ENCODE assay signal across 20 cellular contexts in the genomic region with DNA sequence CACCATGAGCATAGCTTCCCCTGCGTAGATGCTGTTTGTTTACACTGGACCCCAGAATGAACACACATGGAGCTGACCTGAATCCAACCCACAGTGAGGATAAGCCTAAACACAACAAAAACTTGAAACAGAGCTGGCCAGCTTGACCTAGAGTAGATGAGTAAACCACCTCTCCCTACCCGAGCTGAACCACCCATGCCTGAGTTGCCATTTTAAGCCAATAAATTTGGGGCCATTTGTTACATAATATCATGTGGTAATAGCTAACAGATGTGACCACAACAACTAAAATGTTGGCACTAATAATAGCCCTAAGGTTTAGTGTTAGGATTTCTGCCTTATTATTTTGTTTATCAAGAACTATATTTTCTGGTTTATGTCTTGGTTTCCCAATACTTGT.
"Had no signal": no experiment of that assay in that cellular context is flagged by ENCODE, and none has a peak within 500 bp of the region (broad histone marks: within the 10 kb centered on the region; RNA-seq: fewer than 3 reads in every experiment).

No MANE protein-coding gene starts in this region.

- DNase-seq: activated naive CD4-positive, alpha-beta T cell; activated naive CD8-positive, alpha-beta T cell treated with anti-CD3 and anti-CD28 coated beads, Interleukin-2, amount 10 ng/mL, durations not matched to agents 7 days and 5 days; activated T-cell treated with anti-CD3 and anti-CD28 coated beads for 4 hours; aorta; dorsolateral prefrontal cortex; foreskin melanocyte; head of caudate nucleus; mesendoderm; nucleus accumbens; stimulated activated CD4-positive, alpha-beta T cell treated with anti-CD3 and anti-CD28 coated beads, Interleukin-4, amount 100 ng/mL, for 4 hours; stimulated activated CD8-positive, alpha-beta memory T cell treated with anti-CD3 and anti-CD28 coated beads, Interleukin-4, amount 100 ng/mL, for 48 hours; stimulated activated naive CD4-positive, alpha-beta T cell treated with Interleukin-2 at 50 U/mL for 16 hours; T-helper 9 cell had no signal

- H3K27ac ChIP-seq: dorsolateral prefrontal cortex, right atrium auricular region, suprapubic skin had no signal

- H3K4me1 Mint-ChIP-seq: activated naive CD8-positive, alpha-beta T cell treated with anti-CD3 and anti-CD28 coated beads, Interleukin-2, amount 10 ng/mL, durations not matched to agents 7 days and 5 days had no signal

- H3K4me3 ChIP-seq: dorsolateral prefrontal cortex, right atrium auricular region, smooth muscle cell, suprapubic skin had no signal

- H3K4me2 ChIP-seq: smooth muscle cell had no signal

- H3K36me3 Mint-ChIP-seq: activated naive CD8-positive, alpha-beta T cell treated with anti-CD3 and anti-CD28 coated beads, Interleukin-2, amount 10 ng/mL, durations not matched to agents 7 days and 5 days; natural killer cell treated with Interleukin-12 subunit alpha and Interleukin-12 subunit beta and Interleukin-15 and Interleukin-18, amount 100 ng/mL, for 72 hours; type B pancreatic cell had no signal

- H3K27me3 Mint-ChIP-seq: activated naive CD8-positive, alpha-beta T cell treated with anti-CD3 and anti-CD28 coated beads, Interleukin-2, amount 10 ng/mL, durations not matched to agents 7 days and 5 days; natural killer cell treated with Interleukin-12 subunit alpha and Interleukin-12 subunit beta and Interleukin-15 and Interleukin-18, amount 100 ng/mL, for 72 hours; progenitor cell of endocrine pancreas; type B pancreatic cell had no signal

- H3K27me3 ChIP-seq: dorsolateral prefrontal cortex, right atrium auricular region, suprapubic skin had no signal

- H3K27ac Mint-ChIP-seq: activated naive CD8-positive, alpha-beta T cell treated with anti-CD3 and anti-CD28 coated beads, Interleukin-2, amount 10 ng/mL, durations not matched to agents 7 days and 5 days; natural killer cell treated with Interleukin-12 subunit alpha and Interleukin-12 subunit beta and Interleukin-15 and Interleukin-18, amount 100 ng/mL, for 72 hours; progenitor cell of endocrine pancreas; type B pancreatic cell had no signal

- ATAC-seq: activated CD4-positive, CD25-positive, alpha-beta regulatory T cell treated with anti-CD3 and anti-CD28 coated beads, Interleukin-2, amount 50 U/mL, for 24 hours; natural killer cell treated with Interleukin-12 subunit alpha and Interleukin-12 subunit beta and Interleukin-15 and Interleukin-18, amount 100 ng/mL, for 72 hours had no signal

- H3K36me3 ChIP-seq: right atrium auricular region, suprapubic skin had no signal

- H3K4me1 ChIP-seq: right atrium auricular region, suprapubic skin had no signal

- H3K4me3 Mint-ChIP-seq: activated naive CD8-positive, alpha-beta T cell treated with anti-CD3 and anti-CD28 coated beads, Interleukin-2, amount 10 ng/mL, durations not matched to agents 7 days and 5 days; natural killer cell treated with Interleukin-12 subunit alpha and Interleukin-12 subunit beta and Interleukin-15 and Interleukin-18, amount 100 ng/mL, for 72 hours; type B pancreatic cell had no signal

- H3K9me3 ChIP-seq: right atrium auricular region, suprapubic skin had no signal
